ENCODE assay signal across 8 cellular contexts in genomic region chr9:113219186-113219936, GRCh38. TPM values are rescaled to one million over a fixed set of nuclear protein-coding genes. Genes with fewer than 3 reads are reported as not detected.
DNase-seq lines count a peak whose midpoint lies in the region; ATAC-seq, FAIRE-seq and TF ChIP-seq lines count a peak whose summit lies in the region.

No MANE protein-coding gene starts in this region.

- peaks cover 15 to 36% of the 10 kb centered on the region in 2 donors for H3K4me1 ChIP-seq in thoracic aorta (ENCODE audit: control insufficient read depth in 1 of 2, low read depth in 2 of 2)

- no peaks in the 10 kb centered on the region for H3K36me3 ChIP-seq in thoracic aorta

- no peaks in the 10 kb centered on the region for H3K27me3 ChIP-seq in thoracic aorta (replicated peaks; ENCODE audit: insufficient read depth)

- peak; percentile 41 for FAIRE-seq in H54 (lab: Jason Lieb, UNC)

- TF ChIP-seq CTCF in epithelial cell of proximal tubule (conservative IDR thresholded peaks at IDR 0.05; ENCODE audit: low read depth, low read length): no peak
- no peak for TF ChIP-seq CTCF in thoracic aorta (IDR thresholded peaks at IDR 0.05)

- TF ChIP-seq POLR2A in H54 (IDR thresholded peaks at IDR 0.05; ENCODE audit: low read depth, low read length): no peak

- ATAC-seq in GM18502 (IDR thresholded peaks at IDR 0.05; ENCODE audit: poor library complexity, unreplicated experiment): peak; percentile 38
- no peak for ATAC-seq in thoracic aorta (ENCODE audit: insufficient number of reproducible peaks, low FRiP score, low read depth)

- no peak for DNase-seq in H54 (ENCODE audit: insufficient read length, low spot score)
- peak; percentile 67 for DNase-seq in NAMALWA (ENCODE audit: low spot score)
- no peak for DNase-seq in epithelial cell of proximal tubule (ENCODE audit: low read depth)
- DNase-seq in thoracic aorta (ENCODE audit: low spot score): no peak
- no peak for DNase-seq in SW 1271 (lab: John Stamatoyannopoulos, UW)
- DNase-seq in NCI-H1436 (lab: John Stamatoyannopoulos, UW): no peak
- DNase-seq in stimulated activated CD4-positive, alpha-beta T cell treated with anti-CD3 and anti-CD28 coated beads, Interleukin-1b, Interleukin-23, amount 100 ng/mL, for 48 hours: no peak

- peak overlapping the region; percentile 98 for H3K4me3 ChIP-seq in epithelial cell of proximal tubule (ENCODE audit: low read depth, low read length)
- peak overlapping the region; percentile 96 for H3K4me3 ChIP-seq in thoracic aorta

- no peak overlapping the region for H3K27ac ChIP-seq in thoracic aorta

- H3K9me3 ChIP-seq in thoracic aorta: no peaks in the 10 kb centered on the region

RNA-seq across cellular contexts. Expression of gene FKBP15, which starts 1.7 kb away (rescaled TPM):
- total RNA-seq in epithelial cell of proximal tubule (13.3 and 14.6 TPM in 2 replicates), thoracic aorta (10 to 100 TPM; 23.3 to 26.4 TPM)

RNA-seq across cellular contexts. Expression of gene SLC31A1, which starts 2.0 kb away (rescaled TPM):
- total RNA-seq in epithelial cell of proximal tubule: 8.1 and 15.4 TPM in 2 replicates
- total RNA-seq in thoracic aorta: 10 to 100 TPM; 11.0 to 11.5 TPM

RNA-seq across cellular contexts. Expression of gene CDC26, which starts 56.0 kb away (rescaled TPM):
- total RNA-seq in epithelial cell of proximal tubule: 30.5 and 44.6 TPM in 2 replicates
- total RNA-seq in thoracic aorta: 10 to 100 TPM; 18.4 to 18.6 TPM

RNA-seq across cellular contexts. Expression of gene PRPF4, which starts 56.1 kb away (rescaled TPM):
- total RNA-seq in epithelial cell of proximal tubule (29.1 and 43.8 TPM in 2 replicates), thoracic aorta (10 to 100 TPM; 20.6 to 23.6 TPM)
